1 cellular context compared by ENCODE assay signal in genomic region chr1:160680399-160680798, GRCh38.
TF ChIP-seq lines count a peak whose summit lies in the region.

No MANE protein-coding gene starts in this region.

TF ChIP-seq in H1, 55 proteins besides CTCF, POLR2A, EP300 and RAD21:
- no peak for TF ChIP-seq CEBPB (IDR thresholded peaks at IDR 0.05; ENCODE audit: low read depth, low read length)
- no peak for TF ChIP-seq ASH2L (IDR thresholded peaks at IDR 0.05; ENCODE audit: low read length)
- no peak for TF ChIP-seq JUND (IDR thresholded peaks at IDR 0.05; ENCODE audit: low read length)
- TF ChIP-seq SUZ12 (IDR thresholded peaks at IDR 0.05; ENCODE audit: low read length): no peak
